20 cellular contexts compared by ENCODE assay signal in genomic region chr13:105144936-105145335, GRCh38.
"Had no signal": no experiment of that assay in that cellular context is flagged by ENCODE, and none has a peak within 500 bp of the region (broad histone marks: within the 10 kb centered on the region; RNA-seq: fewer than 3 reads in every experiment).

No MANE protein-coding gene starts in this region.

- H3K27ac ChIP-seq: esophagus squamous epithelium, neutrophil, pancreas, sigmoid colon, stomach, testis, tibial artery had no signal

- H3K4me1 ChIP-seq: esophagus squamous epithelium, pancreas, sigmoid colon, stomach, testis, tibial artery had no signal

- H3K4me3 ChIP-seq: esophagus squamous epithelium, pancreas, sigmoid colon, stomach, testis, tibial artery had no signal

- ATAC-seq: left lobe of liver; natural killer cell; pancreas; right cardiac atrium; stimulated activated effector memory CD8-positive, alpha-beta T cell treated with anti-CD3 and anti-CD28 coated beads, Interleukin-12 subunit alpha, Interleukin-12 subunit beta, amount 100 ng/mL, for 72 hours had no signal

- H3K9me3 ChIP-seq: esophagus squamous epithelium, neutrophil, pancreas, sigmoid colon, stomach, testis, tibial artery had no signal

- H3K36me3 ChIP-seq: esophagus squamous epithelium, neutrophil, pancreas, sigmoid colon, stomach, tibial artery had no signal

- H3K27me3 ChIP-seq: esophagus squamous epithelium, neutrophil, pancreas, sigmoid colon, stomach, testis, tibial artery had no signal

- FAIRE-seq: colon, kidney, pancreas had no signal

- DNase-seq: central memory CD4-positive, alpha-beta T cell; effector memory CD4-positive, alpha-beta T cell; erythroblast; esophagus squamous epithelium; kidney; mesendoderm; natural killer cell; pancreas; right cardiac atrium; sigmoid colon; stimulated activated CD4-positive, alpha-beta T cell treated with anti-CD3 and anti-CD28 coated beads, Interleukin-2, amount 100 ng/mL, for 24 hours; stimulated activated CD4-positive, alpha-beta T cell treated with anti-CD3 and anti-CD28 coated beads, Interleukin-4, amount 100 ng/mL, for 24 hours; stimulated activated naive CD4-positive, alpha-beta T cell treated with Interleukin-2 at 50 U/mL for 16 hours; stomach; testis; tibial artery had no signal
